8 cellular contexts compared by ENCODE assay signal in the genomic region with DNA sequence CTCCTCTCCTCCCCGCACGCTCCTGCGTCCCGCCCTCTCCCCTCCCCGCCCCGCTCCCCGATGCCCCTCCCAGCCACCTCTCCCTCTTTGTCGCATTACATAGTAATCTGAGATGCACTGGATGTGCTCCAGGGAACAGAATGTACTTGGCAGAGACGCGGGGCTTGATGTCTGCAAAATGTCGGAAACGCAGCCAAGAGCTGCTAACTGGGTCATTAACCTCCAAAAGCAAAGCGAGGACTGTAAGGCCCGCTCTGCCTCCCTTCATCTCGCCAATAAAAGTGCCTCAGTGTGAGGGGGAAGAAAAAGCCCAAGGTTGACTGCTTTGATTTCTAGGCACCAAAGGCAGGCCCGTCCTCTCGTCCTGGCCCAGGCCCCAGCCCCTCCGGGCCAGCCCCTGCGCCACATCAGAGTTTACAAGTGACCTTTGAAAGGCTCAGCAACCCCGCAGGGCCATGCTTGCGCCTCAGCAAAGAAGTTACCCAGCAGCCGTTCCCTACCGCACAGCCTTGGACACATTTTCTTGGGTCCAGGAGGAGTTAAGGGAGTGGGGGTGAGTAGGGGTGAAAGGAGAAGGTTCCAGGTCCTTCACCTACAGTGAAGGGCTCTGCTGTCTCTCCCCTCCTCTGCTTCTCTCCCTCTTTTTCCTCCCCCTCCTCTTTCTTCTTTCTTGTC.
A peak's percentile ranks its signal among the peaks of the same experiment; 100 is the strongest.
DNase-seq lines count a peak whose midpoint lies in the region; ATAC-seq and TF ChIP-seq lines count a peak whose summit lies in the region.

No MANE protein-coding gene starts in this region.

- DNase-seq in BJ (ENCODE audit: low read depth), result peak; percentile 54
- peak; percentile 83 for DNase-seq in MG63
- DNase-seq in fibroblast of the conjunctiva (ENCODE audit: low read depth), result peak; percentile 100
- no peak for DNase-seq in Kasumi-1 (lab: John Stamatoyannopoulos, UW)

- H3K36me3 ChIP-seq in BJ (ENCODE audit: control insufficient read depth, insufficient read depth, low read length) (no peaks in the 10 kb centered on the region), MG63 (no peaks in the 10 kb centered on the region), neuron (ENCODE audit: insufficient read depth, low read length) (no peaks in the 10 kb centered on the region)

- no peaks in the 10 kb centered on the region for H3K27me3 ChIP-seq in BJ (ENCODE audit: control insufficient read depth, insufficient read depth, low read length)
- no peaks in the 10 kb centered on the region for H3K27me3 ChIP-seq in MG63
- no peaks in the 10 kb centered on the region for H3K27me3 ChIP-seq in neuron (ENCODE audit: insufficient read depth, low read length)

- no peaks in the 10 kb centered on the region for H3K9me3 ChIP-seq in MG63
- H3K9me3 ChIP-seq in neuron (ENCODE audit: low read length), result no peaks in the 10 kb centered on the region

- CTCF ChIA-PET in BJ (lab: Yijun Ruan, JAX), result interaction anchor here (1.1 to 3.0 kb wide), 4 partner anchors 9 to 1209 kb away, joined by 3 to 26 read pairs (median 4); no protein-coding TSS in a partner anchor

- H3K4me1 ChIP-seq in neuron (ENCODE audit: insufficient read depth, low read length), result peaks cover 8% of the 10 kb centered on the region

- peak; percentile 81 for ATAC-seq in SK-N-SH treated with all-trans-retinoic acid at 6 μM for 48 hours
- ATAC-seq in HG02571 (IDR thresholded peaks at IDR 0.05; ENCODE audit: unreplicated experiment), result no peak
- no peak for ATAC-seq in GM18868 (IDR thresholded peaks at IDR 0.05; ENCODE audit: unreplicated experiment)

- peak overlapping the region; percentile 68 for H2AFZ ChIP-seq in neuron (ENCODE audit: low read depth, low read length)

- no peak for TF ChIP-seq CTCF in BJ (IDR thresholded peaks at IDR 0.05; ENCODE audit: insufficient read depth, low read depth, low read length)

- POLR2A ChIA-PET in BJ (lab: Charles Lee), result interaction anchor here (0.5 kb wide), 1 partner anchor 87 kb away, joined by 5 read pairs; no protein-coding TSS in a partner anchor

- peak overlapping the region; percentile 39 for H3K4me3 ChIP-seq in BJ (ENCODE audit: low read depth, low read length)
- H3K4me3 ChIP-seq in MG63, result no peak overlapping the region
- H3K4me3 ChIP-seq in neuron (ENCODE audit: low read length), result peak overlapping the region; percentile 44

TF ChIP-seq in SK-N-SH treated with all-trans-retinoic acid at 6 μM for 48 hours, 23 proteins besides CTCF, POLR2A, EP300 and RAD21:
- TF ChIP-seq, protein P1, sequence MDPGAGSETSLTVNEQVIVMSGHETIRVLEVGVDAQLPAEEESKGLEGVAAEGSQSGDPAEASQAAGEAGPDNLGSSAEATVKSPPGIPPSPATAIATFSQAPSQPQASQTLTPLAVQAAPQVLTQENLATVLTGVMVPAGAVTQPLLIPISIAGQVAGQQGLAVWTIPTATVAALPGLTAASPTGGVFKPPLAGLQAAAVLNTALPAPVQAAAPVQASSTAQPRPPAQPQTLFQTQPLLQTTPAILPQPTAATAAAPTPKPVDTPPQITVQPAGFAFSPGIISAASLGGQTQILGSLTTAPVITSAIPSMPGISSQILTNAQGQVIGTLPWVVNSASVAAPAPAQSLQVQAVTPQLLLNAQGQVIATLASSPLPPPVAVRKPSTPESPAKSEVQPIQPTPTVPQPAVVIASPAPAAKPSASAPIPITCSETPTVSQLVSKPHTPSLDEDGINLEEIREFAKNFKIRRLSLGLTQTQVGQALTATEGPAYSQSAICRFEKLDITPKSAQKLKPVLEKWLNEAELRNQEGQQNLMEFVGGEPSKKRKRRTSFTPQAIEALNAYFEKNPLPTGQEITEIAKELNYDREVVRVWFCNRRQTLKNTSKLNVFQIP (CRISPR knock-in tag; IDR thresholded peaks at IDR 0.05; ENCODE audit: borderline replicate concordance, low read depth), result no peak
- TF ChIP-seq ZFP30 (CRISPR knock-in tag; IDR thresholded peaks at IDR 0.05), result no peak
- no peak for TF ChIP-seq TCF4 (CRISPR knock-in tag; IDR thresholded peaks at IDR 0.05; ENCODE audit: borderline replicate concordance)
- no peak for TF ChIP-seq GLIS3 (CRISPR knock-in tag; IDR thresholded peaks at IDR 0.05)
- TF ChIP-seq, protein P2, sequence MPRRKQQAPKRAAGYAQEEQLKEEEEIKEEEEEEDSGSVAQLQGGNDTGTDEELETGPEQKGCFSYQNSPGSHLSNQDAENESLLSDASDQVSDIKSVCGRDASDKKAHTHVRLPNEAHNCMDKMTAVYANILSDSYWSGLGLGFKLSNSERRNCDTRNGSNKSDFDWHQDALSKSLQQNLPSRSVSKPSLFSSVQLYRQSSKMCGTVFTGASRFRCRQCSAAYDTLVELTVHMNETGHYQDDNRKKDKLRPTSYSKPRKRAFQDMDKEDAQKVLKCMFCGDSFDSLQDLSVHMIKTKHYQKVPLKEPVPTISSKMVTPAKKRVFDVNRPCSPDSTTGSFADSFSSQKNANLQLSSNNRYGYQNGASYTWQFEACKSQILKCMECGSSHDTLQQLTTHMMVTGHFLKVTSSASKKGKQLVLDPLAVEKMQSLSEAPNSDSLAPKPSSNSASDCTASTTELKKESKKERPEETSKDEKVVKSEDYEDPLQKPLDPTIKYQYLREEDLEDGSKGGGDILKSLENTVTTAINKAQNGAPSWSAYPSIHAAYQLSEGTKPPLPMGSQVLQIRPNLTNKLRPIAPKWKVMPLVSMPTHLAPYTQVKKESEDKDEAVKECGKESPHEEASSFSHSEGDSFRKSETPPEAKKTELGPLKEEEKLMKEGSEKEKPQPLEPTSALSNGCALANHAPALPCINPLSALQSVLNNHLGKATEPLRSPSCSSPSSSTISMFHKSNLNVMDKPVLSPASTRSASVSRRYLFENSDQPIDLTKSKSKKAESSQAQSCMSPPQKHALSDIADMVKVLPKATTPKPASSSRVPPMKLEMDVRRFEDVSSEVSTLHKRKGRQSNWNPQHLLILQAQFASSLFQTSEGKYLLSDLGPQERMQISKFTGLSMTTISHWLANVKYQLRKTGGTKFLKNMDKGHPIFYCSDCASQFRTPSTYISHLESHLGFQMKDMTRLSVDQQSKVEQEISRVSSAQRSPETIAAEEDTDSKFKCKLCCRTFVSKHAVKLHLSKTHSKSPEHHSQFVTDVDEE (CRISPR knock-in tag; IDR thresholded peaks at IDR 0.05), result no peak
- no peak for TF ChIP-seq ZNF565 (CRISPR knock-in tag; conservative IDR thresholded peaks at IDR 0.05; ENCODE audit: low read depth)
- TF ChIP-seq PPARA (CRISPR knock-in tag; IDR thresholded peaks at IDR 0.05; ENCODE audit: borderline replicate concordance), result no peak
- no peak for TF ChIP-seq ISL1 (CRISPR knock-in tag; IDR thresholded peaks at IDR 0.05)
- TF ChIP-seq CSDC2 (CRISPR knock-in tag; IDR thresholded peaks at IDR 0.05), result no peak
- no peak for TF ChIP-seq SNAI2 (CRISPR knock-in tag; IDR thresholded peaks at IDR 0.05)

Comparison
In these comparisons a context has a peak if more than half of its experiments do, and no peak if none do; other contexts are left out.
1. DNase-seq: peak in BJ (single experiment), MG63 (single experiment) and fibroblast of the conjunctiva (single experiment); none in Kasumi-1 (0 of 2).